8 cellular contexts compared by ENCODE assay signal in genomic region chr14:103624860-103625259, GRCh38. TPM values are rescaled to one million over a fixed set of nuclear protein-coding genes. Genes with fewer than 3 reads are reported as not detected.
DNase-seq lines count a peak whose midpoint lies in the region; ATAC-seq, FAIRE-seq and TF ChIP-seq lines count a peak whose summit lies in the region.

No MANE protein-coding gene starts in this region.

- H3K9me3 ChIP-seq in gastroesophageal sphincter: no peaks in the 10 kb centered on the region
- no peaks in the 10 kb centered on the region for H3K9me3 ChIP-seq in smooth muscle cell (replicated peaks; ENCODE audit: low read depth)

- no peak for TF ChIP-seq EP300 in gastroesophageal sphincter (IDR thresholded peaks at IDR 0.05)

- H3K27ac Mint-ChIP-seq in activated B cell treated with CpG ODN at 0.5 μM for 24 hours: no peak overlapping the region

- peaks cover 45% of the 10 kb centered on the region for H3K4me1 Mint-ChIP-seq in activated B cell treated with CpG ODN at 0.5 μM for 24 hours

- peak; percentile 21 for DNase-seq in activated naive CD4-positive, alpha-beta T cell treated with Interleukin-2 at 50 U/mL for 16 hours
- no peak for DNase-seq in activated naive CD4-positive, alpha-beta T cell (lab: John Stamatoyannopoulos, UW)
- DNase-seq in activated B cell treated with CpG ODN at 0.5 μM for 24 hours (no peak), smooth muscle cell (lab: John Stamatoyannopoulos, UW; ENCODE audit: unreplicated experiment) (no peak), head of caudate nucleus (no peak), GM19240 (ENCODE audit: insufficient read length, low spot score) (no peak), D721Med (ENCODE audit: insufficient read length, low spot score) (no peak)

- H3F3A ChIP-seq in smooth muscle cell (ENCODE audit: low read depth): no peaks in the 10 kb centered on the region

- H3K9ac ChIP-seq in smooth muscle cell (ENCODE audit: low read depth): no peak overlapping the region

- H3K36me3 Mint-ChIP-seq in activated B cell treated with CpG ODN at 0.5 μM for 24 hours (ENCODE audit: low read depth): peaks cover under 1% of the 10 kb centered on the region

- H2AFZ ChIP-seq in smooth muscle cell (ENCODE audit: low read depth): no peak overlapping the region

- peak overlapping the region; percentile 24 for H3K4me2 ChIP-seq in smooth muscle cell

- no peak for FAIRE-seq in D721Med (lab: Jason Lieb, UNC)

- H3K79me2 ChIP-seq in smooth muscle cell (ENCODE audit: low read depth): peaks cover 10% of the 10 kb centered on the region

- H3K4me1 ChIP-seq in gastroesophageal sphincter (peaks cover 0 to 38% (median 22%) of the 10 kb centered on the region in 3 donors), smooth muscle cell (ENCODE audit: low read depth) (peaks cover 5% of the 10 kb centered on the region)

- no peak for TF ChIP-seq CTCF in activated B cell treated with CpG ODN at 0.5 μM for 24 hours (IDR thresholded peaks at IDR 0.05)
- no peak for TF ChIP-seq CTCF in gastroesophageal sphincter (IDR thresholded peaks at IDR 0.05)
- TF ChIP-seq CTCF in smooth muscle cell (IDR thresholded peaks at IDR 0.05; ENCODE audit: borderline replicate concordance, insufficient read depth, poor library complexity, severe bottlenecking): no peak
- TF ChIP-seq CTCF in D721Med (IDR thresholded peaks at IDR 0.05; ENCODE audit: insufficient read depth, missing control alignments): no peak

- peak overlapping the region; percentile 72 for H3K4me3 Mint-ChIP-seq in activated B cell treated with CpG ODN at 0.5 μM for 24 hours

- CTCF ChIA-PET in activated B cell treated with CpG ODN at 0.5 μM for 24 hours (lab: Charles Lee): interaction anchor here (1.1 kb wide), 1 partner anchor 55 kb away, joined by 4 read pairs; no protein-coding TSS in a partner anchor

- intact Hi-C loops in activated B cell treated with CpG ODN at 0.5 μM for 24 hours (cut with micrococcal nuclease) (loop anchor here (1.0 to 5.0 kb wide), 4 partner anchors 10 to 238 kb away; partner anchors contain the start of gene MARK3), head of caudate nucleus (cut with DNase I) (loop anchor here (10.0 kb wide), 1 partner anchor 50 kb away; no protein-coding TSS in a partner anchor)

- H3K27me3 ChIP-seq in gastroesophageal sphincter (no peaks in the 10 kb centered on the region), smooth muscle cell (ENCODE audit: low read depth) (no peaks in the 10 kb centered on the region)

- H3K4me3 ChIP-seq in gastroesophageal sphincter (no peak overlapping the region), smooth muscle cell (no peak overlapping the region)

- POLR2A ChIA-PET in activated B cell treated with CpG ODN at 0.5 μM for 24 hours (lab: Charles Lee): interaction anchor here (0.7 to 1.2 kb wide), 2 partner anchors 67 to 850 kb away, joined by 3 to 5 read pairs; no protein-coding TSS in a partner anchor

- H3K27ac ChIP-seq in gastroesophageal sphincter: peak overlapping the region in 3 of 4 donors; percentile 34 to 100 (median 62)
- H3K27ac ChIP-seq in smooth muscle cell (ENCODE audit: low read depth): peak overlapping the region; percentile 24

- no peak for TF ChIP-seq POLR2A in gastroesophageal sphincter (IDR thresholded peaks at IDR 0.05)

- peaks cover under 1% of the 10 kb centered on the region for H4K20me1 ChIP-seq in smooth muscle cell (ENCODE audit: low read depth)

- no peaks in the 10 kb centered on the region for H3K9me3 Mint-ChIP-seq in activated B cell treated with CpG ODN at 0.5 μM for 24 hours

- 0 to 17% methylated on average over 8 to 9 of the region's 10 CpGs for WGBS in gastroesophageal sphincter (ENCODE audit: low coverage in 1 of 2), 2 donors
- WGBS in smooth muscle cell (ENCODE audit: low lambda C conversion rate): 4% methylated on average over 10 of the region's 10 CpGs

- no peak for ATAC-seq in activated B cell treated with CpG ODN at 0.5 μM for 24 hours (ENCODE audit: low read depth)
- peak; percentile 72 for ATAC-seq in gastroesophageal sphincter

- H3K27me3 Mint-ChIP-seq in activated B cell treated with CpG ODN at 0.5 μM for 24 hours: no peaks in the 10 kb centered on the region

- H3K36me3 ChIP-seq in gastroesophageal sphincter: no peaks in the 10 kb centered on the region
- no peaks in the 10 kb centered on the region for H3K36me3 ChIP-seq in smooth muscle cell (ENCODE audit: low read depth)

RNA-seq across cellular contexts. Expression of gene KLC1, which starts 4.2 kb away (rescaled TPM):
- total RNA-seq in activated B cell treated with CpG ODN at 0.5 μM for 24 hours: 126 and 153 TPM in 2 replicates
- total RNA-seq in gastroesophageal sphincter: 100 to 1,000 TPM; 275 to 390 (median 339) TPM
- total RNA-seq in smooth muscle cell: 184 and 224 TPM in 2 replicates
- 167 and 180 TPM in 2 replicates for polyA plus RNA-seq in smooth muscle cell
